12 cellular contexts compared by ENCODE assay signal in the genomic region with DNA sequence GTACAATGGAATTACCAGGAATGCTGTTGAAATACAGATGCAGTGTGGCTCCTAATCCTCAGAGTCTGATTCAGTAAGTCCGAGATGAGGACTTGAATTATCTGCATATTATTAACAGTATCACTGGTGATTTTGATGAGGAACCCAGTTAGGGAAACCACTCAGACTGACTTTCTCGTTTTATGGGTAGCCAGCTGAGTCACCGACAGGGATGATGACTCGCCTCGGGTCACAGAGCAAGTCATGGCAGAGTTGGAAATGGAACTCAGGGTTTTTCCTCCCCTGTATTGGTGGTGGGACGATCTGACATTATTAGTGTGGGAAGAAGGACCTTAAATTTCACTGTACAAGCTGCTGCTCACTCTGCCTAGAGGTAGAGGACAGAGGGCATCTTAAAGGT. TPM values are rescaled to one million over a fixed set of nuclear protein-coding genes. Genes with fewer than 3 reads are reported as not detected.
DNase-seq lines count a peak whose midpoint lies in the region; ATAC-seq and TF ChIP-seq lines count a peak whose summit lies in the region.
"Had no signal": no experiment of that assay in that cellular context is flagged by ENCODE, and none has a peak within 500 bp of the region (broad histone marks: within the 10 kb centered on the region; RNA-seq: fewer than 3 reads in every experiment).

No MANE protein-coding gene starts in this region.

- RAD21 ChIA-PET in HCT116 (lab: Charles Lee; ENCODE audit: low non-redundant PET in 1 of 2, low total read pairs in 2 of 2, uncharacterized antibody in 2 of 2, unreplicated experiment in 2 of 2), result no interaction called here

- no peaks in the 10 kb centered on the region for H3K27me3 ChIP-seq in HCT116 (ENCODE audit: insufficient read depth, low read length)

- H3K9me2 ChIP-seq in HCT116 (ENCODE audit: insufficient read depth), result no peaks in the 10 kb centered on the region

- intact Hi-C loops in HCT116 (cut with micrococcal nuclease), result loop anchor here (5.0 to 10.0 kb wide), 4 partner anchors 93 to 925 kb away; a partner anchor contains a TSS

- H3K36me3 ChIP-seq in HCT116 (ENCODE audit: control insufficient read depth in 1 of 2, insufficient read depth in 2 of 2, low read length in 2 of 2), result no peaks in the 10 kb centered on the region
- H3K36me3 ChIP-seq: heart right ventricle had no signal

- H3K27ac Mint-ChIP-seq in activated naive CD4-positive, alpha-beta T cell treated with anti-CD3 and anti-CD28 coated beads, Interleukin-2, amount 50 U/mL, for 72 hours, result no peak overlapping the region

- POLR2A ChIA-PET in HCT116 (lab: Charles Lee), result no interaction called here

- no peak for TF ChIP-seq RAD21 in HCT116 (IDR thresholded peaks at IDR 0.05; ENCODE audit: low read depth)

- H3K4me3 ChIP-seq in HCT116 (replicated peaks in 1 of 2; ENCODE audit: low read depth in 1 of 2, low read length in 2 of 2), result no peak overlapping the region
- H3K4me3 ChIP-seq: heart right ventricle had no signal

- H3K27ac ChIP-seq in HCT116 (ENCODE audit: low read depth, low read length), result no peak overlapping the region
- H3K27ac ChIP-seq: heart right ventricle had no signal

- H3K4me2 ChIP-seq in HCT116 (ENCODE audit: low read length), result peak overlapping the region; percentile 34

- peak; percentile 30 for DNase-seq in AG20443 (ENCODE audit: low spot score)
- DNase-seq in HCT116 (ENCODE audit: low read depth, low spot score), result no peak
- DNase-seq in activated naive CD4-positive, alpha-beta T cell treated with anti-CD3 and anti-CD28 coated beads, Interleukin-2, amount 50 U/mL, for 72 hours (ENCODE audit: low spot score in 2 of 2), result peak in 1 of 2 donors; percentile 6
- DNase-seq in islet precursor cell, result peak; percentile 73
- no peak for DNase-seq in SIG-M5 treated with dmso at 0.1 percent for 504 hours (lab: John Stamatoyannopoulos, UW; ENCODE audit: unreplicated experiment)
- no peak for DNase-seq in activated CD8-positive, alpha-beta memory T cell treated with anti-CD3 and anti-CD28 coated beads for 24 hours
- DNase-seq: heart right ventricle; KG1; NCI-H524; stimulated activated naive CD4-positive, alpha-beta T cell had no signal

- H3K36me3 Mint-ChIP-seq in activated naive CD4-positive, alpha-beta T cell treated with anti-CD3 and anti-CD28 coated beads, Interleukin-2, amount 50 U/mL, for 72 hours, result no peaks in the 10 kb centered on the region

- BruUV-seq in HCT116 (replicated peaks; lab: Mats Ljungman, UMichigan), result no TSS peak

- H3K9me3 Mint-ChIP-seq in activated naive CD4-positive, alpha-beta T cell treated with anti-CD3 and anti-CD28 coated beads, Interleukin-2, amount 50 U/mL, for 72 hours, result no peaks in the 10 kb centered on the region

- H3K9ac ChIP-seq in HCT116 (ENCODE audit: low read length), result no peak overlapping the region

- H3K9me3 ChIP-seq in HCT116 (ENCODE audit: control insufficient read depth in 1 of 2, insufficient read depth in 1 of 2, low read depth in 1 of 2, low read length in 2 of 2), result no peaks in the 10 kb centered on the region
- H3K9me3 ChIP-seq: heart right ventricle had no signal

- peaks cover 5 to 12% of the 10 kb centered on the region in 2 experiments; a peak in 3 of 4 replicates for H3K4me1 ChIP-seq in HCT116 (ENCODE audit: control insufficient read depth in 1 of 2, insufficient read depth in 2 of 2, low read length in 2 of 2)

- TF ChIP-seq CTCF in HCT116 (IDR thresholded peaks at IDR 0.05 in 2 of 3, conservative IDR thresholded peaks at IDR 0.05 in 1 of 3; ENCODE audit: borderline replicate concordance in 1 of 3, insufficient read depth in 1 of 3, low read depth in 2 of 3, low read length in 2 of 3), result no peak

- CTCF ChIA-PET in HCT116 (lab: Charles Lee), result interaction anchor here (0.9 to 3.8 kb wide), 5 partner anchors 9 to 264 kb away, joined by 3 to 26 read pairs (median 3); no protein-coding TSS in a partner anchor

- no peak for TF ChIP-seq POLR2A in HCT116 (IDR thresholded peaks at IDR 0.05; ENCODE audit: borderline replicate concordance, extremely low read depth, insufficient read depth, insufficient read length)

- no peak overlapping the region for H2AFZ ChIP-seq in HCT116 (ENCODE audit: low read depth, low read length, poor library complexity, severe bottlenecking)

- H4K20me1 ChIP-seq in HCT116 (ENCODE audit: insufficient read depth), result no peaks in the 10 kb centered on the region

- ATAC-seq in HCT116, result no peak
- ATAC-seq in activated naive CD4-positive, alpha-beta T cell treated with anti-CD3 and anti-CD28 coated beads, Interleukin-2, amount 50 U/mL, for 72 hours, result peak; percentile 60 to 69
- no peak for ATAC-seq in HG02763 (IDR thresholded peaks at IDR 0.05; ENCODE audit: unreplicated experiment)
- ATAC-seq in HG03378 (IDR thresholded peaks at IDR 0.05; ENCODE audit: unreplicated experiment), result no peak
- ATAC-seq: heart right ventricle had no signal

- no peaks in the 10 kb centered on the region for H3K79me2 ChIP-seq in HCT116 (ENCODE audit: insufficient read depth, low read length)

TF ChIP-seq in HCT116, 20 proteins besides CTCF, POLR2A, EP300 and RAD21:
- TF ChIP-seq, protein P1, sequence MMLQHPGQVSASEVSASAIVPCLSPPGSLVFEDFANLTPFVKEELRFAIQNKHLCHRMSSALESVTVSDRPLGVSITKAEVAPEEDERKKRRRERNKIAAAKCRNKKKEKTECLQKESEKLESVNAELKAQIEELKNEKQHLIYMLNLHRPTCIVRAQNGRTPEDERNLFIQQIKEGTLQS (IDR thresholded peaks at IDR 0.05), result no peak
- TF ChIP-seq SP1 (IDR thresholded peaks at IDR 0.05; ENCODE audit: low read depth), result peak; percentile 24; the same call in 1 of the 2 replicates
- TF ChIP-seq JUND (IDR thresholded peaks at IDR 0.05), result peak; percentile 60
- TF ChIP-seq ELF1 (IDR thresholded peaks at IDR 0.05; ENCODE audit: borderline replicate concordance, low read depth), result no peak
- TF ChIP-seq FOSL1 (IDR thresholded peaks at IDR 0.05; ENCODE audit: low read depth), result peak; percentile 68
- TF ChIP-seq, protein P2, sequence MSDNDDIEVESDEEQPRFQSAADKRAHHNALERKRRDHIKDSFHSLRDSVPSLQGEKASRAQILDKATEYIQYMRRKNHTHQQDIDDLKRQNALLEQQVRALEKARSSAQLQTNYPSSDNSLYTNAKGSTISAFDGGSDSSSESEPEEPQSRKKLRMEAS (IDR thresholded peaks at IDR 0.05), result no peak
- TF ChIP-seq CEBPB (IDR thresholded peaks at IDR 0.05; ENCODE audit: low read depth), result no peak
TF ChIP-seq in HCT116: peak in this region for 3.

RNA-seq across cellular contexts. Expression of a gene that starts 51.3 kb away (rescaled TPM):
- 0.10 TPM for total RNA-seq in HCT116 (2021; ENCODE audit: unreplicated experiment)
- 0.08 TPM in 1 of 2 replicates, not detected in the other for polyA plus RNA-seq in HCT116 (2012)
- total RNA-seq in activated naive CD4-positive, alpha-beta T cell treated with anti-CD3 and anti-CD28 coated beads, Interleukin-2, amount 50 U/mL, for 72 hours, result under 1 TPM in 1 of 2 donors, not detected in 1; 0.04 TPM

Comparison
In these comparisons a context has a peak if more than half of its experiments do, and no peak if none do; other contexts are left out.
1. DNase-seq: peak in AG20443 (single experiment) and islet precursor cell (single experiment); none in HCT116 (single experiment), SIG-M5 treated with dmso at 0.1 percent for 504 hours (single experiment) and activated CD8-positive, alpha-beta memory T cell treated with anti-CD3 and anti-CD28 coated beads for 24 hours (single experiment).
2. ATAC-seq: peak in activated naive CD4-positive, alpha-beta T cell treated with anti-CD3 and anti-CD28 coated beads, Interleukin-2, amount 50 U/mL, for 72 hours (2 of 2); none in HCT116 (single experiment), HG02763 (single experiment) and HG03378 (single experiment).